In the genomic region with DNA sequence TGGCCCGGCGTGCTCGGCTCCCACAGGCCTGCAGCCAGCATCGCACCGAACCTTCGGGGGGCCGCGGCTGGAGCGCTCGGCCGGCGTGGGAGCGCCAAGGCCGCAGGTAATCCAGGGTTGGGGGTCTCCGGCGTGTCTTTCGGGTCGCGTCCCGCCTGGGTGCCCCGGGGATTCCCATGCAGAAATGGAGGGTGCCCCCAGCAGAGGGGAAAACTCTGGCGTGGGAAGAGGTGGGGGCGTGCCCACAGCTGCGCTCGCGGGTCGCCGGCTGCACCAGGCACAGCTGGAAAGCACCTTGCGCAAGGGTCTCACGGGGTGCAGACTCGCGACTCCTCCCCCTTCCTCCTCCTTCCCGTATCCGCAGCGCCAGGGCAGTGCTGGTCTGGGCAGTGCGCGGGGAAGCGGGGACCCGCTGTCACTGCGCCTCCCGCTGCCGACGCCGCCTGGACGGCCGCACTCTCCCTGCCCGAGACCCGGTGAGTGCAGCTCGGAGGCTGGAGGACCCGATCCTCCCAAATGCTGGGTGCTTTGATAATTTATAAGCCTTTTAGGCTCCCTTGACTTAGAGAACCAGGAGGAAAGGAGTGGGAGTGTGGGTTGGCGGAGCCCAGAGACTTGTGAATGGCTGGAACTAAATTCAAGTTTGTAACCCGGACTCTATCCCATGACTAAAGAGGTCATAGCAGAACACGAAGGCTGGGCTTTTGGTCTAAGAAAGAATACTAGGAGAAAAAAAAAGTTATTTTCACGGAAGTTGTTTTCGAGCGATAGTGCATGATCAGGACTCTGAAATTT, we compare ENCODE assay signal across 1 cellular context.
TF ChIP-seq lines count a peak whose summit lies in the region.

No MANE protein-coding gene starts in this region.

TF ChIP-seq in HepG2, 621 proteins besides CTCF, POLR2A, EP300 and RAD21 (continued from another document and continues in another):
- TF ChIP-seq, protein P1, sequence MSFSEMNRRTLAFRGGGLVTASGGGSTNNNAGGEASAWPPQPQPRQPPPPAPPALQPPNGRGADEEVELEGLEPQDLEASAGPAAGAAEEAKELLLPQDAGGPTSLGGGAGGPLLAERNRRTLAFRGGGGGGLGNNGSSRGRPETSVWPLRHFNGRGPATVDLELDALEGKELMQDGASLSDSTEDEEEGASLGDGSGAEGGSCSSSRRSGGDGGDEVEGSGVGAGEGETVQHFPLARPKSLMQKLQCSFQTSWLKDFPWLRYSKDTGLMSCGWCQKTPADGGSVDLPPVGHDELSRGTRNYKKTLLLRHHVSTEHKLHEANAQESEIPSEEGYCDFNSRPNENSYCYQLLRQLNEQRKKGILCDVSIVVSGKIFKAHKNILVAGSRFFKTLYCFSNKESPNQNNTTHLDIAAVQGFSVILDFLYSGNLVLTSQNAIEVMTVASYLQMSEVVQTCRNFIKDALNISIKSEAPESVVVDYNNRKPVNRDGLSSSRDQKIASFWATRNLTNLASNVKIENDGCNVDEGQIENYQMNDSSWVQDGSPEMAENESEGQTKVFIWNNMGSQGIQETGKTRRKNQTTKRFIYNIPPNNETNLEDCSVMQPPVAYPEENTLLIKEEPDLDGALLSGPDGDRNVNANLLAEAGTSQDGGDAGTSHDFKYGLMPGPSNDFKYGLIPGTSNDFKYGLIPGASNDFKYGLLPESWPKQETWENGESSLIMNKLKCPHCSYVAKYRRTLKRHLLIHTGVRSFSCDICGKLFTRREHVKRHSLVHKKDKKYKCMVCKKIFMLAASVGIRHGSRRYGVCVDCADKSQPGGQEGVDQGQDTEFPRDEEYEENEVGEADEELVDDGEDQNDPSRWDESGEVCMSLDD (CRISPR knock-in tag; IDR thresholded peaks at IDR 0.05; ENCODE audit: borderline replicate concordance) = 0 out of 2 replicates have a peak, but pooled peaks have one; percentile 73
- peak; percentile 55; the same call in 1 of the 2 replicates for TF ChIP-seq CBX5 (CRISPR knock-in tag; IDR thresholded peaks at IDR 0.05; ENCODE audit: borderline replicate concordance)
- peak in 1 of 2 experiments; percentile 55; a peak in 1 of 4 replicates for TF ChIP-seq KLF16 (CRISPR knock-in tag; IDR thresholded peaks at IDR 0.05)
- TF ChIP-seq SMC3 (IDR thresholded peaks at IDR 0.05; ENCODE audit: low read length) = no peak
- TF ChIP-seq DR1 (CRISPR knock-in tag; IDR thresholded peaks at IDR 0.05) = no peak; the same call in 1 of the 2 replicates
- peak; percentile 26; the same call in 1 of the 2 replicates for TF ChIP-seq GFI1 (CRISPR knock-in tag; IDR thresholded peaks at IDR 0.05; ENCODE audit: borderline replicate concordance)
- TF ChIP-seq ZNF205 (CRISPR knock-in tag; IDR thresholded peaks at IDR 0.05) = peak; percentile 29; the same call in 1 of the 2 replicates
- TF ChIP-seq, protein P2, sequence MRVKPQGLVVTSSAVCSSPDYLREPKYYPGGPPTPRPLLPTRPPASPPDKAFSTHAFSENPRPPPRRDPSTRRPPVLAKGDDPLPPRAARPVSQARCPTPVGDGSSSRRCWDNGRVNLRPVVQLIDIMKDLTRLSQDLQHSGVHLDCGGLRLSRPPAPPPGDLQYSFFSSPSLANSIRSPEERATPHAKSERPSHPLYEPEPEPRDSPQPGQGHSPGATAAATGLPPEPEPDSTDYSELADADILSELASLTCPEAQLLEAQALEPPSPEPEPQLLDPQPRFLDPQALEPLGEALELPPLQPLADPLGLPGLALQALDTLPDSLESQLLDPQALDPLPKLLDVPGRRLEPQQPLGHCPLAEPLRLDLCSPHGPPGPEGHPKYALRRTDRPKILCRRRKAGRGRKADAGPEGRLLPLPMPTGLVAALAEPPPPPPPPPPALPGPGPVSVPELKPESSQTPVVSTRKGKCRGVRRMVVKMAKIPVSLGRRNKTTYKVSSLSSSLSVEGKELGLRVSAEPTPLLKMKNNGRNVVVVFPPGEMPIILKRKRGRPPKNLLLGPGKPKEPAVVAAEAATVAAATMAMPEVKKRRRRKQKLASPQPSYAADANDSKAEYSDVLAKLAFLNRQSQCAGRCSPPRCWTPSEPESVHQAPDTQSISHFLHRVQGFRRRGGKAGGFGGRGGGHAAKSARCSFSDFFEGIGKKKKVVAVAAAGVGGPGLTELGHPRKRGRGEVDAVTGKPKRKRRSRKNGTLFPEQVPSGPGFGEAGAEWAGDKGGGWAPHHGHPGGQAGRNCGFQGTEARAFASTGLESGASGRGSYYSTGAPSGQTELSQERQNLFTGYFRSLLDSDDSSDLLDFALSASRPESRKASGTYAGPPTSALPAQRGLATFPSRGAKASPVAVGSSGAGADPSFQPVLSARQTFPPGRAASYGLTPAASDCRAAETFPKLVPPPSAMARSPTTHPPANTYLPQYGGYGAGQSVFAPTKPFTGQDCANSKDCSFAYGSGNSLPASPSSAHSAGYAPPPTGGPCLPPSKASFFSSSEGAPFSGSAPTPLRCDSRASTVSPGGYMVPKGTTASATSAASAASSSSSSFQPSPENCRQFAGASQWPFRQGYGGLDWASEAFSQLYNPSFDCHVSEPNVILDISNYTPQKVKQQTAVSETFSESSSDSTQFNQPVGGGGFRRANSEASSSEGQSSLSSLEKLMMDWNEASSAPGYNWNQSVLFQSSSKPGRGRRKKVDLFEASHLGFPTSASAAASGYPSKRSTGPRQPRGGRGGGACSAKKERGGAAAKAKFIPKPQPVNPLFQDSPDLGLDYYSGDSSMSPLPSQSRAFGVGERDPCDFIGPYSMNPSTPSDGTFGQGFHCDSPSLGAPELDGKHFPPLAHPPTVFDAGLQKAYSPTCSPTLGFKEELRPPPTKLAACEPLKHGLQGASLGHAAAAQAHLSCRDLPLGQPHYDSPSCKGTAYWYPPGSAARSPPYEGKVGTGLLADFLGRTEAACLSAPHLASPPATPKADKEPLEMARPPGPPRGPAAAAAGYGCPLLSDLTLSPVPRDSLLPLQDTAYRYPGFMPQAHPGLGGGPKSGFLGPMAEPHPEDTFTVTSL (CRISPR knock-in tag; IDR thresholded peaks at IDR 0.05; ENCODE audit: borderline replicate concordance) = no peak
- TF ChIP-seq NFATC3 (CRISPR knock-in tag; IDR thresholded peaks at IDR 0.05) = no peak
- TF ChIP-seq YEATS2 (CRISPR knock-in tag; IDR thresholded peaks at IDR 0.05; ENCODE audit: borderline replicate concordance) = no peak
- TF ChIP-seq TMF1 (CRISPR knock-in tag; IDR thresholded peaks at IDR 0.05; ENCODE audit: low read depth) = no peak
- no peak for TF ChIP-seq ZNF136 (CRISPR knock-in tag; IDR thresholded peaks at IDR 0.05; ENCODE audit: low read depth)
- TF ChIP-seq NCOA1 (CRISPR knock-in tag; IDR thresholded peaks at IDR 0.05) = 0 out of 2 replicates have a peak, but pooled peaks have one; percentile 51
- TF ChIP-seq, protein P3, sequence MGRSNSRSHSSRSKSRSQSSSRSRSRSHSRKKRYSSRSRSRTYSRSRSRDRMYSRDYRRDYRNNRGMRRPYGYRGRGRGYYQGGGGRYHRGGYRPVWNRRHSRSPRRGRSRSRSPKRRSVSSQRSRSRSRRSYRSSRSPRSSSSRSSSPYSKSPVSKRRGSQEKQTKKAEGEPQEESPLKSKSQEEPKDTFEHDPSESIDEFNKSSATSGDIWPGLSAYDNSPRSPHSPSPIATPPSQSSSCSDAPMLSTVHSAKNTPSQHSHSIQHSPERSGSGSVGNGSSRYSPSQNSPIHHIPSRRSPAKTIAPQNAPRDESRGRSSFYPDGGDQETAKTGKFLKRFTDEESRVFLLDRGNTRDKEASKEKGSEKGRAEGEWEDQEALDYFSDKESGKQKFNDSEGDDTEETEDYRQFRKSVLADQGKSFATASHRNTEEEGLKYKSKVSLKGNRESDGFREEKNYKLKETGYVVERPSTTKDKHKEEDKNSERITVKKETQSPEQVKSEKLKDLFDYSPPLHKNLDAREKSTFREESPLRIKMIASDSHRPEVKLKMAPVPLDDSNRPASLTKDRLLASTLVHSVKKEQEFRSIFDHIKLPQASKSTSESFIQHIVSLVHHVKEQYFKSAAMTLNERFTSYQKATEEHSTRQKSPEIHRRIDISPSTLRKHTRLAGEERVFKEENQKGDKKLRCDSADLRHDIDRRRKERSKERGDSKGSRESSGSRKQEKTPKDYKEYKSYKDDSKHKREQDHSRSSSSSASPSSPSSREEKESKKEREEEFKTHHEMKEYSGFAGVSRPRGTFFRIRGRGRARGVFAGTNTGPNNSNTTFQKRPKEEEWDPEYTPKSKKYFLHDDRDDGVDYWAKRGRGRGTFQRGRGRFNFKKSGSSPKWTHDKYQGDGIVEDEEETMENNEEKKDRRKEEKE (IDR thresholded peaks at IDR 0.05) = no peak
- TF ChIP-seq, protein P4, sequence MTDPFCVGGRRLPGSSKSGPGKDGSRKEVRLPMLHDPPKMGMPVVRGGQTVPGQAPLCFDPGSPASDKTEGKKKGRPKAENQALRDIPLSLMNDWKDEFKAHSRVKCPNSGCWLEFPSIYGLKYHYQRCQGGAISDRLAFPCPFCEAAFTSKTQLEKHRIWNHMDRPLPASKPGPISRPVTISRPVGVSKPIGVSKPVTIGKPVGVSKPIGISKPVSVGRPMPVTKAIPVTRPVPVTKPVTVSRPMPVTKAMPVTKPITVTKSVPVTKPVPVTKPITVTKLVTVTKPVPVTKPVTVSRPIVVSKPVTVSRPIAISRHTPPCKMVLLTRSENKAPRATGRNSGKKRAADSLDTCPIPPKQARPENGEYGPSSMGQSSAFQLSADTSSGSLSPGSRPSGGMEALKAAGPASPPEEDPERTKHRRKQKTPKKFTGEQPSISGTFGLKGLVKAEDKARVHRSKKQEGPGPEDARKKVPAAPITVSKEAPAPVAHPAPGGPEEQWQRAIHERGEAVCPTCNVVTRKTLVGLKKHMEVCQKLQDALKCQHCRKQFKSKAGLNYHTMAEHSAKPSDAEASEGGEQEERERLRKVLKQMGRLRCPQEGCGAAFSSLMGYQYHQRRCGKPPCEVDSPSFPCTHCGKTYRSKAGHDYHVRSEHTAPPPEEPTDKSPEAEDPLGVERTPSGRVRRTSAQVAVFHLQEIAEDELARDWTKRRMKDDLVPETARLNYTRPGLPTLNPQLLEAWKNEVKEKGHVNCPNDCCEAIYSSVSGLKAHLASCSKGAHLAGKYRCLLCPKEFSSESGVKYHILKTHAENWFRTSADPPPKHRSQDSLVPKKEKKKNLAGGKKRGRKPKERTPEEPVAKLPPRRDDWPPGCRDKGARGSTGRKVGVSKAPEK (CRISPR knock-in tag; IDR thresholded peaks at IDR 0.05; ENCODE audit: borderline replicate concordance) = peak; percentile 78; the same call in 1 of the 2 replicates
- TF ChIP-seq NFRKB (IDR thresholded peaks at IDR 0.05) = no peak
- TF ChIP-seq CEBPB (IDR thresholded peaks at IDR 0.05; ENCODE audit: borderline replicate concordance, low read depth, low read length) = peak; percentile 98
- no peak for TF ChIP-seq XBP1 (CRISPR knock-in tag; IDR thresholded peaks at IDR 0.05)
- TF ChIP-seq, protein P5, sequence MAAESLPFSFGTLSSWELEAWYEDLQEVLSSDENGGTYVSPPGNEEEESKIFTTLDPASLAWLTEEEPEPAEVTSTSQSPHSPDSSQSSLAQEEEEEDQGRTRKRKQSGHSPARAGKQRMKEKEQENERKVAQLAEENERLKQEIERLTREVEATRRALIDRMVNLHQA (CRISPR knock-in tag; IDR thresholded peaks at IDR 0.05) = no peak
- peak; percentile 91 for TF ChIP-seq ZBTB7A (CRISPR knock-in tag; IDR thresholded peaks at IDR 0.05)
- peak; percentile 63; the same call in 1 of the 2 replicates for TF ChIP-seq NCOA2 (CRISPR knock-in tag; IDR thresholded peaks at IDR 0.05)
- TF ChIP-seq FLYWCH1 (CRISPR knock-in tag; IDR thresholded peaks at IDR 0.05) = no peak
- TF ChIP-seq HNRNPK (IDR thresholded peaks at IDR 0.05; ENCODE audit: low read depth, low read length, poor library complexity, severe bottlenecking) = peak; percentile 97
- no peak for TF ChIP-seq EZH2 (conservative IDR thresholded peaks at IDR 0.05; ENCODE audit: low read depth, low read length)
- TF ChIP-seq, protein P6, sequence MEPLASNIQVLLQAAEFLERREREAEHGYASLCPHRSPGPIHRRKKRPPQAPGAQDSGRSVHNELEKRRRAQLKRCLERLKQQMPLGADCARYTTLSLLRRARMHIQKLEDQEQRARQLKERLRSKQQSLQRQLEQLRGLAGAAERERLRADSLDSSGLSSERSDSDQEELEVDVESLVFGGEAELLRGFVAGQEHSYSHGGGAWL (CRISPR knock-in tag; IDR thresholded peaks at IDR 0.05) = no peak; the same call in 1 of the 2 replicates
- TF ChIP-seq ETV5 (CRISPR knock-in tag; IDR thresholded peaks at IDR 0.05; ENCODE audit: borderline replicate concordance) = peak; percentile 56
- peak; percentile 89; the same call in 1 of the 2 replicates for TF ChIP-seq BRCA1 (CRISPR knock-in tag; IDR thresholded peaks at IDR 0.05)
- TF ChIP-seq ZNF816 (CRISPR knock-in tag; IDR thresholded peaks at IDR 0.05; ENCODE audit: borderline replicate concordance) = no peak; the same call in 1 of the 2 replicates
- TF ChIP-seq NFKBIZ (CRISPR knock-in tag; IDR thresholded peaks at IDR 0.05) = no peak
- TF ChIP-seq GZF1 (CRISPR knock-in tag; IDR thresholded peaks at IDR 0.05) = peak; percentile 90
- TF ChIP-seq ZNF792 (CRISPR knock-in tag; IDR thresholded peaks at IDR 0.05) = no peak
- TF ChIP-seq, protein P7, sequence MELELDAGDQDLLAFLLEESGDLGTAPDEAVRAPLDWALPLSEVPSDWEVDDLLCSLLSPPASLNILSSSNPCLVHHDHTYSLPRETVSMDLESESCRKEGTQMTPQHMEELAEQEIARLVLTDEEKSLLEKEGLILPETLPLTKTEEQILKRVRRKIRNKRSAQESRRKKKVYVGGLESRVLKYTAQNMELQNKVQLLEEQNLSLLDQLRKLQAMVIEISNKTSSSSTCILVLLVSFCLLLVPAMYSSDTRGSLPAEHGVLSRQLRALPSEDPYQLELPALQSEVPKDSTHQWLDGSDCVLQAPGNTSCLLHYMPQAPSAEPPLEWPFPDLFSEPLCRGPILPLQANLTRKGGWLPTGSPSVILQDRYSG (CRISPR knock-in tag; IDR thresholded peaks at IDR 0.05) = 0 out of 2 replicates have a peak, but pooled peaks have one; percentile 69
- TF ChIP-seq MAFK (conservative IDR thresholded peaks at IDR 0.05 in 1 of 2, IDR thresholded peaks at IDR 0.05 in 1 of 2; ENCODE audit: low read length in 2 of 2) = no peak
- TF ChIP-seq TCF7 (IDR thresholded peaks at IDR 0.05; ENCODE audit: low read depth) = no peak; the same call in 1 of the 2 replicates
- peak; percentile 68; the same call in 1 of the 2 replicates for TF ChIP-seq ISL2 (CRISPR knock-in tag; IDR thresholded peaks at IDR 0.05)
- peak; percentile 76 for TF ChIP-seq ELF3 (CRISPR knock-in tag; IDR thresholded peaks at IDR 0.05)
- TF ChIP-seq ZMYM4 (CRISPR knock-in tag; IDR thresholded peaks at IDR 0.05) = peak; percentile 86
- TF ChIP-seq MTA3 (CRISPR knock-in tag; IDR thresholded peaks at IDR 0.05) = no peak
- TF ChIP-seq, protein P8, sequence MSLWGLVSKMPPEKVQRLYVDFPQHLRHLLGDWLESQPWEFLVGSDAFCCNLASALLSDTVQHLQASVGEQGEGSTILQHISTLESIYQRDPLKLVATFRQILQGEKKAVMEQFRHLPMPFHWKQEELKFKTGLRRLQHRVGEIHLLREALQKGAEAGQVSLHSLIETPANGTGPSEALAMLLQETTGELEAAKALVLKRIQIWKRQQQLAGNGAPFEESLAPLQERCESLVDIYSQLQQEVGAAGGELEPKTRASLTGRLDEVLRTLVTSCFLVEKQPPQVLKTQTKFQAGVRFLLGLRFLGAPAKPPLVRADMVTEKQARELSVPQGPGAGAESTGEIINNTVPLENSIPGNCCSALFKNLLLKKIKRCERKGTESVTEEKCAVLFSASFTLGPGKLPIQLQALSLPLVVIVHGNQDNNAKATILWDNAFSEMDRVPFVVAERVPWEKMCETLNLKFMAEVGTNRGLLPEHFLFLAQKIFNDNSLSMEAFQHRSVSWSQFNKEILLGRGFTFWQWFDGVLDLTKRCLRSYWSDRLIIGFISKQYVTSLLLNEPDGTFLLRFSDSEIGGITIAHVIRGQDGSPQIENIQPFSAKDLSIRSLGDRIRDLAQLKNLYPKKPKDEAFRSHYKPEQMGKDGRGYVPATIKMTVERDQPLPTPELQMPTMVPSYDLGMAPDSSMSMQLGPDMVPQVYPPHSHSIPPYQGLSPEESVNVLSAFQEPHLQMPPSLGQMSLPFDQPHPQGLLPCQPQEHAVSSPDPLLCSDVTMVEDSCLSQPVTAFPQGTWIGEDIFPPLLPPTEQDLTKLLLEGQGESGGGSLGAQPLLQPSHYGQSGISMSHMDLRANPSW (CRISPR knock-in tag; IDR thresholded peaks at IDR 0.05; ENCODE audit: borderline replicate concordance) = no peak
- no peak for TF ChIP-seq ZNF552 (CRISPR knock-in tag; IDR thresholded peaks at IDR 0.05; ENCODE audit: borderline replicate concordance)
